In the genomic region with DNA sequence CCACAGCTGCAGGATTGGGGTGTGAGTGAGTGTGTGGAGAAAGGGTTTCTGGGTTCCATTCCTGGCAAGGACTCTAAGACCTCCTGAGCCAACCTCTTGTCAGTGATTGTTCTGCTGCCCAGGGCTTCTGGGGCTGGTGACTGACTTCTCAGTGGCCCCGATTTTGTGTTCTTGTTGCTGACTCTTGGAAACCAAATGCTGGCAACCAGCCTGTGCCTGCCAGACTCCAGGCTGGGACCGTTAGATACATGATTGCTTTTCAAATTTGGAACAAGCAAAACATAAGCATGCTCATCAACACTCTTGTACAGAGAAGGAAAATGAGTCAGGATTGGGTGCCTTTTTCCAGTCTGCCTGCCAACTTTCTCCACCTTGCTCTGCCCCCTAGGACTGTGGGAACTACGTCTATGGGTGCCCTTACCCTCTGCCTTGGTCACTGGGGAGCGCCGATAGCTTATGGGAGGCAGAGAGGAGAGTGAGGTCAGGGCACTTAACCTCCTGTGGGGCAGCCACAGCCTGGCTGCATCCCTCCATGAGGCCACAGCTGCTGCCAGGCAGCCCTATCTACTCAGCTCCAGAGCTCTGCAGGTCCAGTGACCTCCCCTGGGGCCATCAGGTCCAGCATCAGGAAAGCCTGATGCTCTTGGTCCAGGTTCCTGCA, we compare ENCODE assay signal across 9 cellular contexts. TPM values are rescaled to one million over a fixed set of nuclear protein-coding genes. Genes with fewer than 3 reads are reported as not detected.
A peak's percentile ranks its signal among the peaks of the same experiment; 100 is the strongest.
DNase-seq lines count a peak whose midpoint lies in the region; ATAC-seq and TF ChIP-seq lines count a peak whose summit lies in the region.
"Had no signal": no experiment of that assay in that cellular context is flagged by ENCODE, and none has a peak within 500 bp of the region (broad histone marks: within the 10 kb centered on the region; RNA-seq: fewer than 3 reads in every experiment).

No MANE protein-coding gene starts in this region.

- peak overlapping the region; percentile 93 for H3K27ac Mint-ChIP-seq in activated naive CD8-positive, alpha-beta T cell treated with anti-CD3 and anti-CD28 coated beads for 36 hours

- no peaks in the 10 kb centered on the region for H3K36me3 Mint-ChIP-seq in activated naive CD8-positive, alpha-beta T cell treated with anti-CD3 and anti-CD28 coated beads for 36 hours

- TF ChIP-seq CTCF in Panc1 (IDR thresholded peaks at IDR 0.05): no peak

- DNase-seq in Panc1 (ENCODE audit: low read depth, low spot score) (no peak), right cardiac atrium (peak in 1 of 3 donors; percentile 63), A172 (ENCODE audit: low spot score) (no peak), activated gamma-delta T cell (lab: John Stamatoyannopoulos, UW) (no peak), NCI-H128 (lab: John Stamatoyannopoulos, UW; ENCODE audit: unreplicated experiment) (no peak)
- no peak for DNase-seq in activated naive CD8-positive, alpha-beta T cell treated with anti-CD3 and anti-CD28 coated beads for 36 hours
- DNase-seq in stimulated activated naive CD8-positive, alpha-beta T cell treated with anti-CD3 and anti-CD28 coated beads, Interleukin-15, Interleukin-2, amounts not matched to agents 100 U/mL and 50 U/mL, for 24 hours: no peak
- DNase-seq in effector CD8-positive, alpha-beta T cell (lab: John Stamatoyannopoulos, UW): no peak
- DNase-seq: NCI-H2171 treated with DMSO at 0.1 percent for 48 hours had no signal

- H3K4me1 Mint-ChIP-seq in activated naive CD8-positive, alpha-beta T cell treated with anti-CD3 and anti-CD28 coated beads for 36 hours: peaks cover 46% of the 10 kb centered on the region

- no peaks in the 10 kb centered on the region for H3K27me3 Mint-ChIP-seq in activated naive CD8-positive, alpha-beta T cell treated with anti-CD3 and anti-CD28 coated beads for 36 hours

- no peaks in the 10 kb centered on the region for H3K9me3 ChIP-seq in Panc1 (ENCODE audit: control insufficient read depth, insufficient read depth, low read depth, low read length)
- no peaks in the 10 kb centered on the region for H3K9me3 ChIP-seq in right cardiac atrium (ENCODE audit: control insufficient read depth, low read length)

- POLR2A ChIA-PET in Panc1 (lab: Charles Lee): no interaction called here

- H3K4me3 ChIP-seq in Panc1 (ENCODE audit: low read depth in 2 of 2, low read length in 2 of 2) (no peak overlapping the region), right cardiac atrium (ENCODE audit: low read length) (no peak overlapping the region)

- BruUV-seq in Panc1 (replicated peaks; lab: Mats Ljungman, UMichigan): no TSS peak

- H3K27me3 ChIP-seq in Panc1 (ENCODE audit: control insufficient read depth, insufficient read depth, low read length): no peaks in the 10 kb centered on the region
- no peaks in the 10 kb centered on the region for H3K27me3 ChIP-seq in right cardiac atrium (ENCODE audit: control insufficient read depth, insufficient read depth)

- intact Hi-C loops in Panc1 (cut with micrococcal nuclease; ENCODE audit: unreplicated experiment) (no loop called here), right cardiac atrium (cut with DNase I) (no loop called here)

- no peaks in the 10 kb centered on the region for H3K36me3 ChIP-seq in Panc1 (ENCODE audit: control insufficient read depth, insufficient read depth, low read length)

- CTCF ChIA-PET in Panc1 (lab: Charles Lee): interaction anchor here (0.5 to 2.2 kb wide), 2 partner anchors 14 to 181 kb away, joined by 3 to 6 read pairs; no protein-coding TSS in a partner anchor

- 56% methylated on average over 5 of the region's 5 CpGs for WGBS in right cardiac atrium

- H3K9me3 Mint-ChIP-seq in activated naive CD8-positive, alpha-beta T cell treated with anti-CD3 and anti-CD28 coated beads for 36 hours: no peaks in the 10 kb centered on the region

- in situ Hi-C loops in Panc1 (cut with HindIII; ENCODE audit: low pct_unique_long_range_greater_than_20kb, low sequenced_read_pairs): no loop called here

- H3K27ac ChIP-seq in Panc1 (ENCODE audit: low read length) (peak overlapping the region; percentile 81), right cardiac atrium (ENCODE audit: low read length) (no peak overlapping the region)

- no peak overlapping the region for H3K4me3 Mint-ChIP-seq in activated naive CD8-positive, alpha-beta T cell treated with anti-CD3 and anti-CD28 coated beads for 36 hours

- ATAC-seq in Panc1: peak; percentile 44
- peak; percentile 34 to 62 for ATAC-seq in right cardiac atrium
- ATAC-seq in stimulated activated naive CD8-positive, alpha-beta T cell treated with anti-CD3 and anti-CD28 coated beads, Interleukin-15, Interleukin-2, amounts not matched to agents 100 U/mL and 50 U/mL, for 24 hours: peak; percentile 15

- H3K4me1 ChIP-seq in Panc1 (ENCODE audit: control insufficient read depth, insufficient read depth, low read length) (peaks cover 34% of the 10 kb centered on the region), right cardiac atrium (ENCODE audit: control insufficient read depth, insufficient read depth, low read length) (peaks cover 2% of the 10 kb centered on the region)

RNA-seq across cellular contexts. Expression of a gene that starts 39.3 kb away (rescaled TPM):
- not detected for total RNA-seq in Panc1 (2021; ENCODE audit: unreplicated experiment)
- not detected for polyA plus RNA-seq in Panc1 (2012; ENCODE audit: insufficient read length)
- not detected for total RNA-seq in activated naive CD8-positive, alpha-beta T cell treated with anti-CD3 and anti-CD28 coated beads for 36 hours
- total RNA-seq in right cardiac atrium: not detected
- polyA plus RNA-seq in right cardiac atrium: not detected
- total RNA-seq in A172 (2014; rRNA removed; shearing (Covaris generic)): not detected in 2 replicates
